In genomic region chr5:133934822-133935793, GRCh38 we compare ENCODE assay signal across 12 cellular contexts. TPM values are rescaled to one million over a fixed set of nuclear protein-coding genes. Genes with fewer than 3 reads are reported as not detected.
DNase-seq lines count a peak whose midpoint lies in the region; ATAC-seq lines count a peak whose summit lies in the region.
"Had no signal": no experiment of that assay in that cellular context is flagged by ENCODE, and none has a peak within 500 bp of the region (broad histone marks: within the 10 kb centered on the region; RNA-seq: fewer than 3 reads in every experiment).

No MANE protein-coding gene starts in this region.

- peaks cover 0 to 1% of the 10 kb centered on the region in 2 donors for H3K4me1 ChIP-seq in neuronal stem cell (ENCODE audit: control insufficient read depth in 2 of 2, insufficient read depth in 1 of 2, low read depth in 1 of 2, low read length in 2 of 2)

- H3K27ac ChIP-seq in neuronal stem cell (replicated peaks; ENCODE audit: low read length): no peak overlapping the region
- H3K27ac ChIP-seq: tibial artery had no signal

- H2AK5ac ChIP-seq in neuronal stem cell (ENCODE audit: low read depth, low read length): peak overlapping the region; percentile 3

- no peaks in the 10 kb centered on the region for H3K79me1 ChIP-seq in neuronal stem cell (ENCODE audit: low read depth, low read length)

- no CpG with 5 or more reads among the region's 6 CpGs for WGBS in neuronal stem cell (ENCODE audit: extremely low coverage in 2 of 2, insufficient read length in 2 of 2, insufficient replicate concordance in 1 of 2), 2 donors

- H2BK12ac ChIP-seq in neuronal stem cell (ENCODE audit: low read length): no peak overlapping the region

- peak overlapping the region; percentile 55 for H3K18ac ChIP-seq in neuronal stem cell (ENCODE audit: low read length)

- no peak overlapping the region for H4K8ac ChIP-seq in neuronal stem cell (ENCODE audit: low read depth, low read length)

- no peak overlapping the region for H3K4me2 ChIP-seq in neuronal stem cell (ENCODE audit: insufficient read depth, low read length, poor library complexity, severe bottlenecking)

- H3K36me3 ChIP-seq in neuronal stem cell (replicated peaks in 1 of 2; ENCODE audit: control insufficient read depth in 2 of 2, insufficient read depth in 2 of 2, low read length in 2 of 2): no peaks in the 10 kb centered on the region
- H3K36me3 ChIP-seq: tibial artery had no signal

- H3K27me3 ChIP-seq in neuronal stem cell (ENCODE audit: control insufficient read depth in 3 of 3, insufficient read depth in 3 of 3, low read depth in 1 of 3, low read length in 3 of 3): peaks cover 0 to 10% (median 2%) of the 10 kb centered on the region in 3 experiments
- H3K27me3 ChIP-seq: tibial artery had no signal

- peaks cover 0 to 2% of the 10 kb centered on the region in 2 donors for H3K9me3 ChIP-seq in neuronal stem cell (replicated peaks in 1 of 2; ENCODE audit: control insufficient read depth in 2 of 2, insufficient read depth in 1 of 2, low read depth in 1 of 2, low read length in 2 of 2)
- H3K9me3 ChIP-seq: tibial artery had no signal

- H3K23ac ChIP-seq in neuronal stem cell (ENCODE audit: low read depth, low read length, poor library complexity): no peak overlapping the region

- no peak overlapping the region for H2BK120ac ChIP-seq in neuronal stem cell (ENCODE audit: low read depth, low read length)

- no peak overlapping the region for H2BK5ac ChIP-seq in neuronal stem cell (ENCODE audit: low read length)

- H3K14ac ChIP-seq in neuronal stem cell (ENCODE audit: low read length): no peak overlapping the region

- H2AFZ ChIP-seq in neuronal stem cell (ENCODE audit: low read length): no peak overlapping the region

- H3K9ac ChIP-seq in neuronal stem cell (ENCODE audit: low read depth, low read length, poor library complexity): peak overlapping the region; percentile 53

- DNase-seq in NCI-H1092 treated with DMSO at 0.1 percent for 48 hours (lab: John Stamatoyannopoulos, UW): peak; percentile 53
- DNase-seq in NCI-H1092 (lab: John Stamatoyannopoulos, UW): no peak
- peak; percentile 10 for DNase-seq in OCI-M1 (lab: John Stamatoyannopoulos, UW)
- no peak for DNase-seq in neuronal stem cell (ENCODE audit: low spot score)
- DNase-seq in SIG-M5 (lab: John Stamatoyannopoulos, UW): no peak
- no peak for DNase-seq in globus pallidus (ENCODE audit: low spot score)
- DNase-seq: activated CD8-positive, alpha-beta memory T cell treated with anti-CD3 and anti-CD28 coated beads, Interleukin-2, amount 50 U/mL, for 4 hours; anterior cingulate cortex had no signal

- no peak overlapping the region for H3K4me3 ChIP-seq in neuronal stem cell (ENCODE audit: low read length in 2 of 2)
- H3K4me3 ChIP-seq: tibial artery had no signal

- ATAC-seq in HG02610 (IDR thresholded peaks at IDR 0.05; ENCODE audit: unreplicated experiment) (peak; percentile 30), HG02642 (IDR thresholded peaks at IDR 0.05; ENCODE audit: poor library complexity, unreplicated experiment) (no peak)
- ATAC-seq: sciatic nerve had no signal

- no peak overlapping the region for H2BK15ac ChIP-seq in neuronal stem cell (ENCODE audit: low read length)

- H3K4ac ChIP-seq in neuronal stem cell (ENCODE audit: low read length): no peak overlapping the region

- no peak overlapping the region for H4K91ac ChIP-seq in neuronal stem cell (ENCODE audit: low read depth, low read length, poor library complexity)

RNA-seq across cellular contexts. Expression of gene C5orf15, which starts 33.3 kb away (rescaled TPM):
- 69.1 TPM for polyA plus RNA-seq in neuronal stem cell (2013, experiment 1 of 2)
- polyA plus RNA-seq in neuronal stem cell (2013, experiment 2 of 2): 68.8 TPM

Comparison
In these comparisons a context has a peak if more than half of its experiments do, and no peak if none do; other contexts are left out.
1. DNase-seq: peak in NCI-H1092 treated with DMSO at 0.1 percent for 48 hours (single experiment) and OCI-M1 (single experiment); none in NCI-H1092 (single experiment), neuronal stem cell (single experiment), SIG-M5 (single experiment) and globus pallidus (single experiment).